ENCODE assay signal across 1 cellular context in the genomic region with DNA sequence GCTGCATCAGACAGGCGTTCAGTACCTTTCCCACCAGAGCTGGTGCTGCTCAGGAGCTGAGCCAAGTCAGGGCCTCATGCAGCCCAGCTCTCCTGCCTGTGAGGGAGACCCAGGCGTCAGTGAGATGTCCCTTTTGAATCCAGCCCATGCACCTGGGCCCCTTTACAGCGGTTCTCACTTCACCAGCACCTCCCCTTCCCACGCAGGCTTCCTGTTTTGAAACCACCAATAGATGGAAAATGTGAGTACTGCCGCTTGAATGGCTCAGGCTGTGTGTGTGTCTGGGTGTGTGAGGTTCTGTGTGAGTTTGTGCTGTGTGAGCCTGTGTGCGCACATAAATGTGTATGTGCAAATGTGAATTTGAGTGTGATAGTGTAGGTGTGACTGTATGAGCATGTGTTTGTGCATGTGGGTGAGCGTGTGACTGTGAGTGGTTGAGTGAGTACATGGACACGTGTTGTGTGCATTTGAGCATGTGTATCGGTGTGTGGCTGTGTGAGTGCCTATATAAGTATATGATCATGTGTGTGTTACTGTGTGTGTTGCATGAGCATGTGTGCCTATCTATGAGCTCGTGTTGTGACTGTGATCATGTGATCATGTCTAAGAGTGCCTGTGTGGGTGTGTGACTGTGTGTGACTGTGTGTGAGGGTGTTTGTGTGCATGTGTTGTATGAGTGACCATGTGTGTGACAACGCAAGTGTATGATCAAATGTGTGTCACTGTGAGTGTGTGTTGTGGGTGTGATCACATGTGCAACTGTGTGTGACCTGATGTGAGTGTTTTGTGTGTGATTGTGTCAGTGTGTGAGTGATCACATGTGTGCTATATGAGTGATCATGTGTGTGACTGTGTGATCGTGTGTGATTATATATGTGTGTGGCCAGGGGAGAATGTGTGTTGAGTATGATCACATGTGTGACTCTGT.
TF ChIP-seq lines count a peak whose summit lies in the region.

No MANE protein-coding gene starts in this region.

TF ChIP-seq in WTC11, 78 proteins besides CTCF, POLR2A, EP300 and RAD21 (continued from another document):
- TF ChIP-seq, protein P1, sequence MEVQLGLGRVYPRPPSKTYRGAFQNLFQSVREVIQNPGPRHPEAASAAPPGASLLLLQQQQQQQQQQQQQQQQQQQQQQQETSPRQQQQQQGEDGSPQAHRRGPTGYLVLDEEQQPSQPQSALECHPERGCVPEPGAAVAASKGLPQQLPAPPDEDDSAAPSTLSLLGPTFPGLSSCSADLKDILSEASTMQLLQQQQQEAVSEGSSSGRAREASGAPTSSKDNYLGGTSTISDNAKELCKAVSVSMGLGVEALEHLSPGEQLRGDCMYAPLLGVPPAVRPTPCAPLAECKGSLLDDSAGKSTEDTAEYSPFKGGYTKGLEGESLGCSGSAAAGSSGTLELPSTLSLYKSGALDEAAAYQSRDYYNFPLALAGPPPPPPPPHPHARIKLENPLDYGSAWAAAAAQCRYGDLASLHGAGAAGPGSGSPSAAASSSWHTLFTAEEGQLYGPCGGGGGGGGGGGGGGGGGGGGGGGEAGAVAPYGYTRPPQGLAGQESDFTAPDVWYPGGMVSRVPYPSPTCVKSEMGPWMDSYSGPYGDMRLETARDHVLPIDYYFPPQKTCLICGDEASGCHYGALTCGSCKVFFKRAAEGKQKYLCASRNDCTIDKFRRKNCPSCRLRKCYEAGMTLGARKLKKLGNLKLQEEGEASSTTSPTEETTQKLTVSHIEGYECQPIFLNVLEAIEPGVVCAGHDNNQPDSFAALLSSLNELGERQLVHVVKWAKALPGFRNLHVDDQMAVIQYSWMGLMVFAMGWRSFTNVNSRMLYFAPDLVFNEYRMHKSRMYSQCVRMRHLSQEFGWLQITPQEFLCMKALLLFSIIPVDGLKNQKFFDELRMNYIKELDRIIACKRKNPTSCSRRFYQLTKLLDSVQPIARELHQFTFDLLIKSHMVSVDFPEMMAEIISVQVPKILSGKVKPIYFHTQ (CRISPR knock-in tag; IDR thresholded peaks at IDR 0.05): no peak
TF ChIP-seq in WTC11: peak in this region for 0.
